In the genomic region with DNA sequence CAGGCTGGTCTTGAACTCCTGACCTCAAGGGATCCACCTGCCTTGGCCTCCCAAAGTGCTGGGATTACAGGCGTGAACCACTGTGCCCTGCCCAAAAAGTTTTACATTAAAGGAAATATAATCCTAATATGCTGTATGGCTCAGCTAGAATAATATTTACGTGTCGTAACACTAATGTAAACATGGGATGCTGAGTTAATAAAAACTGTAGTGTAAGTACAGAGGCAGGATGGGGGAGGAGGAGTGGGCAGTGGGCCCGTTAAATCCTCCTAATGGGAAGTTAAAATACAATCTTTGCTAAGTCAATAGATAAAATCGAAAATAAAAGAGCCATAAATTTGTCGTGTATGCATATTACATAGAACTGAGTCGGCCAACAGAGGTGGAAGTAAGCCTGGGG, we compare ENCODE assay signal across 14 cellular contexts.
"Had no signal": no experiment of that assay in that cellular context is flagged by ENCODE, and none has a peak within 500 bp of the region (broad histone marks: within the 10 kb centered on the region; RNA-seq: fewer than 3 reads in every experiment).

No MANE protein-coding gene starts in this region.

- H3K27ac ChIP-seq: breast epithelium, gastrocnemius medialis, heart right ventricle, left lung, neural progenitor cell, pancreas, thoracic aorta, uterus had no signal

- ATAC-seq: gastrocnemius medialis; heart right ventricle; left lung; pancreas; stimulated activated naive CD8-positive, alpha-beta T cell treated with anti-CD3 and anti-CD28 coated beads, Interleukin-15, amount 100 ng/mL, for 72 hours had no signal

- DNase-seq: activated CD4-positive, alpha-beta memory T cell treated with anti-CD3 and anti-CD28 coated beads for 36 hours; activated naive CD4-positive, alpha-beta T cell; aorta; gastrocnemius medialis; heart right ventricle; islet precursor cell; left lung; pancreas; stimulated activated CD4-positive, alpha-beta T cell treated with anti-CD3 and anti-CD28 coated beads, Interleukin-4, amount 100 ng/mL, for 24 hours; stimulated activated naive CD8-positive, alpha-beta T cell treated with anti-CD3 and anti-CD28 coated beads, Interleukin-15, amount 100 ng/mL, for 72 hours; uterus had no signal
